Comparison of ENCODE assay signal across 8 cellular contexts in genomic region chr3:197554562-197555280, GRCh38. TPM values are rescaled to one million over a fixed set of nuclear protein-coding genes. Genes with fewer than 3 reads are reported as not detected.
A peak's percentile ranks its signal among the peaks of the same experiment; 100 is the strongest.
DNase-seq lines count a peak whose midpoint lies in the region; ATAC-seq and TF ChIP-seq lines count a peak whose summit lies in the region.

No MANE protein-coding gene starts in this region.

- H3K27me3 ChIP-seq in adrenal gland (no peaks in the 10 kb centered on the region), heart left ventricle (peaks cover 0 to 27% (median 7%) of the 10 kb centered on the region in 9 donors)

- H3K36me3 Mint-ChIP-seq in type B pancreatic cell, result peaks cover 4% of the 10 kb centered on the region

- peak overlapping the region; percentile 2 to 92 (median 84) for H3K27ac ChIP-seq in adrenal gland
- H3K27ac ChIP-seq in heart left ventricle, result peak overlapping the region; percentile 80 to 97 (median 92)

- intact Hi-C loops in adrenal gland (cut with DNase I), result no loop called here
- intact Hi-C loops in heart left ventricle (cut with DNase I), result no loop called here

- peak overlapping the region; percentile 91 for H3K27ac Mint-ChIP-seq in type B pancreatic cell

- H3K36me3 ChIP-seq in adrenal gland (replicated peaks in 1 of 2), result no peaks in the 10 kb centered on the region
- H3K36me3 ChIP-seq in heart left ventricle, result no peaks in the 10 kb centered on the region

- H3K4me1 ChIP-seq in adrenal gland (replicated peaks in 1 of 2) (peaks cover 10 to 17% of the 10 kb centered on the region in 2 donors), heart left ventricle (peaks cover 0 to 34% (median 18%) of the 10 kb centered on the region in 12 donors)

- WGBS in adrenal gland, 4 donors, result 0 to 1% (median 0%) methylated on average over 10 to 60 of the region's 60 CpGs
- WGBS in heart left ventricle, 4 donors, result 0 to 1% (median 0%) methylated on average over 23 to 60 of the region's 60 CpGs

- no peaks in the 10 kb centered on the region for H3K9me3 Mint-ChIP-seq in type B pancreatic cell

- peak; percentile 97 for ATAC-seq in HG02763 (IDR thresholded peaks at IDR 0.05; ENCODE audit: unreplicated experiment)
- ATAC-seq in heart left ventricle, result peak; percentile 97 to 98 (median 98)

- TF ChIP-seq POLR2A in adrenal gland (IDR thresholded peaks at IDR 0.05), result peak; percentile 37 to 70
- TF ChIP-seq POLR2A in heart left ventricle (IDR thresholded peaks at IDR 0.05), result peak in 1 of 2 donors; percentile 30

- peaks cover 4% of the 10 kb centered on the region for H3K4me1 Mint-ChIP-seq in type B pancreatic cell (ENCODE audit: unreplicated experiment)

- TF ChIP-seq CTCF in GM12875 (IDR thresholded peaks at IDR 0.05; ENCODE audit: borderline replicate concordance, insufficient read depth, low read depth, low read length), result peak; percentile 69
- TF ChIP-seq CTCF in adrenal gland (IDR thresholded peaks at IDR 0.05), result peak in 5 of 6 experiments; percentile 33 to 57 (median 50)
- peak; percentile 32 to 78 (median 53) for TF ChIP-seq CTCF in heart left ventricle (IDR thresholded peaks at IDR 0.05)
- TF ChIP-seq CTCF in type B pancreatic cell (conservative IDR thresholded peaks at IDR 0.05), result peak; percentile 69

- peak overlapping the region; percentile 90 for H3K4me3 Mint-ChIP-seq in type B pancreatic cell

- peaks cover 6% of the 10 kb centered on the region for H3K27me3 Mint-ChIP-seq in type B pancreatic cell

- H3K4me3 ChIP-seq in GM12875 (ENCODE audit: low read depth, low read length), result peak overlapping the region; percentile 99
- peak overlapping the region; percentile 17 to 93 (median 79) for H3K4me3 ChIP-seq in adrenal gland
- peak overlapping the region; percentile 53 to 95 (median 84) for H3K4me3 ChIP-seq in heart left ventricle

- peak; percentile 92 for DNase-seq in NCI-H1417 treated with DMSO at 0.1 percent for 48 hours (lab: John Stamatoyannopoulos, UW)
- DNase-seq in SW 1271 (lab: John Stamatoyannopoulos, UW), result peak; percentile 92 to 95
- peak; percentile 95 to 98 (median 96) for DNase-seq in adrenal gland
- DNase-seq in heart left ventricle, result peak; percentile 94 to 98 (median 96)
- peak; percentile 98 for DNase-seq in pons (ENCODE audit: low spot score)
- DNase-seq in type B pancreatic cell (ENCODE audit: extremely low spot score, unreplicated experiment), result peak; percentile 97

- H3K9me3 ChIP-seq in adrenal gland (replicated peaks in 1 of 3), result no peaks in the 10 kb centered on the region
- no peaks in the 10 kb centered on the region for H3K9me3 ChIP-seq in heart left ventricle

RNA-seq across cellular contexts. Expression of gene BDH1, which starts 1.0 kb away (rescaled TPM):
- 10 to 100 TPM in 4 of 8 donors, 1 to 10 TPM in 4; 5.7 to 16.7 (median 9.8) TPM for total RNA-seq in adrenal gland
- 10 to 100 TPM in 2 of 3 donors, 1 to 10 TPM in 1; 6.0 to 19.7 (median 12.0) TPM for polyA plus RNA-seq in adrenal gland
- total RNA-seq in heart left ventricle, result 100 to 1,000 TPM in 3 of 9 donors, 10 to 100 TPM in 6; 28.5 to 114 (median 72.3) TPM
- polyA plus RNA-seq in heart left ventricle, result 10 to 100 TPM; 19.5 to 91.9 TPM
- total RNA-seq in type B pancreatic cell (ENCODE audit: low replicate concordance), result 32.0 and 56.1 TPM in 2 replicates

Comparison
In these comparisons a context has a peak if more than half of its experiments do, and no peak if none do; other contexts are left out.
1. Peak in every context shown above with its lines: DNase-seq, ATAC-seq, H3K4me3 ChIP-seq and H3K27ac ChIP-seq.